ENCODE assay signal across 10 cellular contexts in genomic region chr1:26863677-26864060, GRCh38. TPM values are rescaled to one million over a fixed set of nuclear protein-coding genes. Genes with fewer than 3 reads are reported as not detected.
A peak's percentile ranks its signal among the peaks of the same experiment; 100 is the strongest.
DNase-seq lines count a peak whose midpoint lies in the region; ATAC-seq, FAIRE-seq and TF ChIP-seq lines count a peak whose summit lies in the region.
"Had no signal": no experiment of that assay in that cellular context is flagged by ENCODE, and none has a peak within 500 bp of the region (broad histone marks: within the 10 kb centered on the region; RNA-seq: fewer than 3 reads in every experiment).

No MANE protein-coding gene starts in this region.

- no peak overlapping the region for H2BK5ac ChIP-seq in H1 (ENCODE audit: low read depth, low read length)

- no peak for DNase-seq in CD8-positive, alpha-beta T cell
- no peak for DNase-seq in Karpas-422
- DNase-seq in H1 (ENCODE audit: low read depth in 1 of 2, low spot score in 2 of 2): no peak
- DNase-seq in ovary: no peak
- DNase-seq in pancreas: no peak
- DNase-seq in HCEC 1CT: no peak
- no peak for DNase-seq in H4 (ENCODE audit: low spot score)
- DNase-seq in HuH-7 (ENCODE audit: low spot score): no peak

- H2AK5ac ChIP-seq in H1 (ENCODE audit: low read depth, low read length): no peak overlapping the region

- H3K79me2 ChIP-seq in Karpas-422 (ENCODE audit: low read length) (no peaks in the 10 kb centered on the region), H1 (ENCODE audit: control insufficient read depth in 1 of 2, insufficient read depth in 2 of 2, low read length in 2 of 2) (no peaks in the 10 kb centered on the region)

- no peak overlapping the region for H3K4ac ChIP-seq in H1 (replicated peaks; ENCODE audit: insufficient read length, low read depth, low read length)

- peaks cover 3% of the 10 kb centered on the region for H3K36me3 Mint-ChIP-seq in CD8-positive, alpha-beta T cell

- H3K9ac ChIP-seq in Karpas-422 (ENCODE audit: low read length): peak overlapping the region; percentile 88
- no peak overlapping the region for H3K9ac ChIP-seq in H1 (replicated peaks in 1 of 4; ENCODE audit: extremely low read depth in 1 of 4, low read depth in 3 of 4, low read length in 3 of 4)

- CTCF ChIA-PET in CD8-positive, alpha-beta T cell (lab: Charles Lee): interaction anchor here (1.2 to 1.3 kb wide), 2 partner anchors 11 to 15 kb away, joined by 4 read pairs; no protein-coding TSS in a partner anchor
- CTCF ChIA-PET in H1 (lab: Charles Lee; ENCODE audit: partially characterized antibody): interaction anchor here (1.2 to 22.8 kb wide), 4 partner anchors 9 to 30 kb away, joined by 5 to 547 read pairs (median 66); partner anchors contain the start of gene GPN2

- TF ChIP-seq EP300 in H1 (IDR thresholded peaks at IDR 0.05; ENCODE audit: borderline replicate concordance in 1 of 2, low read depth in 2 of 2, low read length in 2 of 2) (no peak), ovary (IDR thresholded peaks at IDR 0.05) (no peak)

- TF ChIP-seq CTCF in CD8-positive, alpha-beta T cell (IDR thresholded peaks at IDR 0.05): no peak
- no peak for TF ChIP-seq CTCF in H1 (IDR thresholded peaks at IDR 0.05; ENCODE audit: control extremely low read depth in 1 of 3, insufficient read depth in 1 of 3, low read depth in 1 of 3, low read length in 3 of 3)
- no peak for TF ChIP-seq CTCF in ovary (IDR thresholded peaks at IDR 0.05)
- TF ChIP-seq CTCF in pancreas (IDR thresholded peaks at IDR 0.05): no peak

- H2BK120ac ChIP-seq in H1 (replicated peaks; ENCODE audit: low read depth, low read length): no peak overlapping the region

- intact Hi-C loops in CD8-positive, alpha-beta T cell (cut with DNase I, micrococcal nuclease): loop anchor here in 1 of 2 experiments (2.0 kb wide), 2 partner anchors 15 to 37 kb away; partner anchors contain the start of gene ZDHHC18
- intact Hi-C loops in ovary (cut with DNase I) (no loop called here), pancreas (cut with DNase I) (no loop called here)

- POLR2A ChIA-PET in CD8-positive, alpha-beta T cell (lab: Charles Lee): no interaction called here
- POLR2A ChIA-PET in H1 (lab: Charles Lee; ENCODE audit: partially characterized antibody): interaction anchor here (0.6 to 2.4 kb wide), 4 partner anchors 19 to 58 kb away, joined by 3 to 8 read pairs (median 4); partner anchors contain the start of genes GPATCH3, GPN2 and NUDC

- no peaks in the 10 kb centered on the region for H3K27me3 ChIP-seq in CD8-positive, alpha-beta T cell (ENCODE audit: insufficient read depth, low read length)
- H3K27me3 ChIP-seq in Karpas-422 (ENCODE audit: low read length) (no peaks in the 10 kb centered on the region), H1 (replicated peaks in 1 of 4; ENCODE audit: control insufficient read depth in 3 of 4, extremely low read depth in 1 of 4, insufficient read depth in 3 of 4, low read length in 3 of 4) (peaks cover 4 to 13% (median 12%) of the 10 kb centered on the region in 4 experiments; a peak in 5 of 7 replicates), ovary (no peaks in the 10 kb centered on the region), pancreas (no peaks in the 10 kb centered on the region)

- H3K4me3 ChIP-seq in CD8-positive, alpha-beta T cell (ENCODE audit: low read depth, low read length): no peak overlapping the region
- H3K4me3 ChIP-seq in Karpas-422 (ENCODE audit: low read length) (peak overlapping the region; percentile 84), H1 (ENCODE audit: extremely low read depth in 1 of 4, insufficient read depth in 2 of 4, low read depth in 3 of 4, low read length in 4 of 4) (no peak overlapping the region), ovary (peak overlapping the region; percentile 45), pancreas (peak overlapping the region in 1 of 4 donors; percentile 66)

- peaks cover 4% of the 10 kb centered on the region for H3K4me1 ChIP-seq in CD8-positive, alpha-beta T cell (ENCODE audit: insufficient read depth, low read length)
- H3K4me1 ChIP-seq in Karpas-422 (ENCODE audit: low read length) (peaks cover 26% of the 10 kb centered on the region), H1 (replicated peaks in 1 of 4; ENCODE audit: control insufficient read depth in 3 of 4, insufficient read depth in 4 of 4, low read length in 3 of 4) (peaks cover 0 to 27% (median 21%) of the 10 kb centered on the region in 4 experiments; a peak in 5 of 7 replicates), ovary (ENCODE audit: insufficient read depth) (peaks cover 6% of the 10 kb centered on the region), pancreas (no peaks in the 10 kb centered on the region)

- H3K36me3 ChIP-seq in CD8-positive, alpha-beta T cell (ENCODE audit: insufficient read depth, low read length): no peaks in the 10 kb centered on the region
- no peaks in the 10 kb centered on the region for H3K36me3 ChIP-seq in Karpas-422 (ENCODE audit: insufficient read depth, low read length)
- no peaks in the 10 kb centered on the region for H3K36me3 ChIP-seq in H1 (ENCODE audit: control insufficient read depth in 2 of 4, insufficient read depth in 4 of 4, low read length in 3 of 4)
- H3K36me3 ChIP-seq in ovary: no peaks in the 10 kb centered on the region
- no peaks in the 10 kb centered on the region for H3K36me3 ChIP-seq in pancreas
- H3K36me3 ChIP-seq: WERI-Rb-1 had no signal

- no peak overlapping the region for H4K91ac ChIP-seq in H1 (replicated peaks; ENCODE audit: insufficient read length, low read length)

- no peak overlapping the region for H4K8ac ChIP-seq in H1 (ENCODE audit: extremely low read depth, insufficient read depth, low read length)

- no peak overlapping the region; the same call in 1 of the 2 replicates for H2BK12ac ChIP-seq in H1 (ENCODE audit: low read depth, low read length)

- no peaks in the 10 kb centered on the region for H3K9me3 ChIP-seq in CD8-positive, alpha-beta T cell (ENCODE audit: low read length)
- H3K9me3 ChIP-seq in Karpas-422 (ENCODE audit: low read length): no peaks in the 10 kb centered on the region
- no peaks in the 10 kb centered on the region for H3K9me3 ChIP-seq in H1 (ENCODE audit: insufficient read depth in 2 of 2, low read depth in 1 of 2, low read length in 1 of 2)
- H3K9me3 ChIP-seq in ovary: no peaks in the 10 kb centered on the region
- no peaks in the 10 kb centered on the region for H3K9me3 ChIP-seq in pancreas

- no peak overlapping the region for H3K27ac Mint-ChIP-seq in CD8-positive, alpha-beta T cell

- H3K9me2 ChIP-seq in Karpas-422 (replicated peaks; ENCODE audit: insufficient read depth, low read length): no peaks in the 10 kb centered on the region

- TF ChIP-seq RAD21 in H1 (IDR thresholded peaks at IDR 0.05 in 1 of 2, conservative IDR thresholded peaks at IDR 0.05 in 1 of 2; ENCODE audit: low read depth in 2 of 2, low read length in 2 of 2): no peak

- H3K23me2 ChIP-seq in H1 (ENCODE audit: low read depth, low read length): peaks cover 9% of the 10 kb centered on the region

- no peaks in the 10 kb centered on the region for H3K9me3 Mint-ChIP-seq in CD8-positive, alpha-beta T cell

- TF ChIP-seq POLR2A in H1 (IDR thresholded peaks at IDR 0.05; ENCODE audit: control extremely low read depth in 1 of 2, low read depth in 2 of 2, low read length in 2 of 2): no peak
- TF ChIP-seq POLR2A in ovary (IDR thresholded peaks at IDR 0.05): no peak

- H3K4me3 Mint-ChIP-seq in CD8-positive, alpha-beta T cell: peak overlapping the region; percentile 97

- FAIRE-seq in H1 (lab: Jason Lieb, UNC) (no peak), pancreas (lab: Jason Lieb, UNC) (no peak)
- FAIRE-seq: islet of Langerhans had no signal

- no peak overlapping the region for H2AFZ ChIP-seq in Karpas-422 (ENCODE audit: low read length)
- H2AFZ ChIP-seq in H1 (ENCODE audit: low read length): no peak overlapping the region

- no peak for ATAC-seq in CD8-positive, alpha-beta T cell
- ATAC-seq in pancreas: no peak

- H3K27me3 Mint-ChIP-seq in CD8-positive, alpha-beta T cell (ENCODE audit: low read depth): no peaks in the 10 kb centered on the region

- no peak overlapping the region; the same call in 1 of the 2 replicates for H3K18ac ChIP-seq in H1 (ENCODE audit: extremely low read depth, low read length)

- H4K20me1 ChIP-seq in Karpas-422 (ENCODE audit: insufficient read depth, low read depth, low read length) (no peaks in the 10 kb centered on the region), H1 (replicated peaks in 1 of 2; ENCODE audit: control insufficient read depth in 1 of 2, insufficient read depth in 2 of 2, low read length in 2 of 2) (no peaks in the 10 kb centered on the region)

- peaks cover 15% of the 10 kb centered on the region for H3K4me1 Mint-ChIP-seq in CD8-positive, alpha-beta T cell (ENCODE audit: low read depth)

- no peak overlapping the region for H3K56ac ChIP-seq in H1 (replicated peaks; ENCODE audit: insufficient read length, low read depth, low read length)

- no peak overlapping the region for H4K5ac ChIP-seq in H1 (ENCODE audit: insufficient read length, low read depth, low read length)

- no peak overlapping the region for H3K27ac ChIP-seq in CD8-positive, alpha-beta T cell (ENCODE audit: low read depth, low read length)
- H3K27ac ChIP-seq in Karpas-422 (ENCODE audit: low read length) (no peak overlapping the region), H1 (ENCODE audit: low read depth, low read length) (no peak overlapping the region), ovary (no peak overlapping the region), pancreas (no peak overlapping the region)

- H3K14ac ChIP-seq in H1 (ENCODE audit: insufficient read length): no peak overlapping the region

- no peak overlapping the region for H3K23ac ChIP-seq in H1 (ENCODE audit: insufficient read length)

- 89% methylated on average over 16 of the region's 20 CpGs; no CpG with 5 or more reads in 1 of the 2 experiments for WGBS in H1 (ENCODE audit: extremely low coverage in 1 of 2, insufficient coverage in 1 of 2, insufficient read length in 1 of 2, insufficient replicate concordance in 2 of 2, low coverage in 1 of 2, low lambda C conversion rate in 2 of 2, missing lambda C conversion rate in 1 of 2), 2 experiments
- WGBS in ovary, 3 donors: 54 to 78% (median 74%) methylated on average over 16 to 20 of the region's 20 CpGs
- WGBS in pancreas, 2 donors: 68 to 72% methylated on average over 18 to 20 of the region's 20 CpGs

- no peak overlapping the region for H2BK15ac ChIP-seq in H1 (ENCODE audit: low read length)

- H2BK20ac ChIP-seq in H1 (ENCODE audit: low read length): no peak overlapping the region

- H3K4me2 ChIP-seq in Karpas-422 (ENCODE audit: low read depth, low read length, poor library complexity, severe bottlenecking) (peak overlapping the region; percentile 91), H1 (ENCODE audit: insufficient read depth in 1 of 2, low read depth in 2 of 2, low read length in 2 of 2) (peak overlapping the region; percentile 60 to 91; a peak in 2 of 4 replicates)

- no peaks in the 10 kb centered on the region for H3K79me1 ChIP-seq in H1 (ENCODE audit: low read depth, low read length)

RNA-seq across cellular contexts. Expression of gene SFN, which starts 0.7 kb away (rescaled TPM):
- total RNA-seq in CD8-positive, alpha-beta T cell: 1 to 10 TPM; 1.1 TPM
- total RNA-seq in Karpas-422 (2014; rRNA removed; shearing (Covaris generic); ENCODE audit: low replicate concordance): 0.47 and 1.0 TPM in 2 replicates
- 3.9 and 4.0 TPM in 2 replicates for total RNA-seq in H1 (2021; fragmentation: NEBNext Ultra II Directional; extraction: Animal tissue kit (Norgen Biotek cat#: 25700))
- 3.3 and 4.2 TPM in 2 replicates for polyA plus RNA-seq in H1 (2011; rRNA removed)
- 3.6 TPM for polyA plus RNA-seq in H1 (2011; cell fraction: cytosol; rRNA removed)
- polyA plus RNA-seq in H1 (2011; cell fraction: nucleus; rRNA removed): 3.2 TPM
- polyA plus RNA-seq in H1 (2012, experiment 1 of 2): 5.0 to 6.8 TPM (median 6.0 TPM) in 4 replicates
- polyA plus RNA-seq in H1 (2012, experiment 2 of 2): 4.0 TPM
- polyA plus RNA-seq in H1 (2013, experiment 1 of 2): 4.2 TPM
- 5.1 TPM for polyA plus RNA-seq in H1 (2013, experiment 2 of 2)
- polyA minus RNA-seq in H1 (2011; rRNA and poly(A)+ RNA removed): 0.47 and 1.8 TPM in 2 replicates
- 4.6 TPM for polyA minus RNA-seq in H1 (2011; cell fraction: cytosol; rRNA and poly(A)+ RNA removed)
- polyA minus RNA-seq in H1 (2011; cell fraction: nucleus; rRNA and poly(A)+ RNA removed): 3.7 TPM
- total RNA-seq in ovary: under 1 TPM in 5 of 7 donors, not detected in 2; 0.35 to 0.80 (median 0.37) TPM
- under 1 TPM in 1 of 2 donors, not detected in 1; 0.17 TPM for polyA plus RNA-seq in ovary
- total RNA-seq in pancreas: 1 to 10 TPM in 3 of 6 donors, under 1 TPM in 2, not detected in 1; 0.28 to 1.8 (median 1.0) TPM
- polyA plus RNA-seq in pancreas: under 1 TPM; 0.46 to 0.77 TPM
- total RNA-seq in H4 (2014; rRNA removed; shearing (Covaris generic)): 0.53 and 1.0 TPM in 2 replicates

RNA-seq across cellular contexts. Expression of gene GPN2, which starts 26.4 kb away (rescaled TPM):
- 10 to 100 TPM; 35.1 to 37.4 TPM for total RNA-seq in CD8-positive, alpha-beta T cell
- 32.6 and 33.3 TPM in 2 replicates for total RNA-seq in Karpas-422 (2014; rRNA removed; shearing (Covaris generic); ENCODE audit: low replicate concordance)
- 29.6 and 36.8 TPM in 2 replicates for total RNA-seq in H1 (2021; fragmentation: NEBNext Ultra II Directional; extraction: Animal tissue kit (Norgen Biotek cat#: 25700))
- 27.3 and 34.8 TPM in 2 replicates for polyA plus RNA-seq in H1 (2011; rRNA removed)
- polyA plus RNA-seq in H1 (2011; cell fraction: cytosol; rRNA removed): 25.1 TPM
- polyA plus RNA-seq in H1 (2011; cell fraction: nucleus; rRNA removed): 43.6 TPM
- polyA plus RNA-seq in H1 (2012, experiment 1 of 2): 20.4 to 32.9 TPM (median 29.8 TPM) in 4 replicates
- 24.3 TPM for polyA plus RNA-seq in H1 (2012, experiment 2 of 2)
- polyA plus RNA-seq in H1 (2013, experiment 1 of 2): 17.9 TPM
- polyA plus RNA-seq in H1 (2013, experiment 2 of 2): 16.9 TPM
- 42.5 and 57.8 TPM in 2 replicates for polyA minus RNA-seq in H1 (2011; rRNA and poly(A)+ RNA removed)
- polyA minus RNA-seq in H1 (2011; cell fraction: cytosol; rRNA and poly(A)+ RNA removed): 37.3 TPM
- polyA minus RNA-seq in H1 (2011; cell fraction: nucleus; rRNA and poly(A)+ RNA removed): 20.5 TPM
- 10 to 100 TPM in 5 of 7 donors, 1 to 10 TPM in 2; 6.9 to 27.8 (median 20.4) TPM for total RNA-seq in ovary
- polyA plus RNA-seq in ovary: 10 to 100 TPM; 14.6 to 20.9 TPM
- total RNA-seq in pancreas: 10 to 100 TPM in 5 of 6 donors, 1 to 10 TPM in 1; 9.4 to 14.1 (median 11.3) TPM
- polyA plus RNA-seq in pancreas: 10 to 100 TPM; 11.8 to 14.2 TPM
- 13.0 and 14.2 TPM in 2 replicates for total RNA-seq in H4 (2014; rRNA removed; shearing (Covaris generic))

RNA-seq across cellular contexts. Expression of gene GPATCH3, which starts 36.6 kb away (rescaled TPM):
- total RNA-seq in CD8-positive, alpha-beta T cell: 10 to 100 TPM; 47.8 to 47.9 TPM
- total RNA-seq in Karpas-422 (2014; rRNA removed; shearing (Covaris generic); ENCODE audit: low replicate concordance): 5.6 and 10.1 TPM in 2 replicates
- total RNA-seq in H1 (2021; fragmentation: NEBNext Ultra II Directional; extraction: Animal tissue kit (Norgen Biotek cat#: 25700)): 17.4 and 19.8 TPM in 2 replicates
- polyA plus RNA-seq in H1 (2011; rRNA removed) (7.9 and 11.6 TPM in 2 replicates), ovary (1 to 10 TPM; 7.6 to 9.6 TPM), pancreas (10 to 100 TPM; 13.9 to 18.1 TPM)
- polyA plus RNA-seq in H1 (2011; cell fraction: cytosol; rRNA removed): 12.5 TPM
- 13.1 TPM for polyA plus RNA-seq in H1 (2011; cell fraction: nucleus; rRNA removed)
- 13.0 to 16.1 TPM (median 14.3 TPM) in 4 replicates for polyA plus RNA-seq in H1 (2012, experiment 1 of 2)
- 12.4 TPM for polyA plus RNA-seq in H1 (2012, experiment 2 of 2)
- 11.3 TPM for polyA plus RNA-seq in H1 (2013, experiment 1 of 2)
- polyA plus RNA-seq in H1 (2013, experiment 2 of 2): 11.8 TPM
- polyA minus RNA-seq in H1 (2011; rRNA and poly(A)+ RNA removed): 4.4 and 5.9 TPM in 2 replicates
- 9.6 TPM for polyA minus RNA-seq in H1 (2011; cell fraction: cytosol; rRNA and poly(A)+ RNA removed)
- polyA minus RNA-seq in H1 (2011; cell fraction: nucleus; rRNA and poly(A)+ RNA removed): 11.5 TPM
- total RNA-seq in ovary (10 to 100 TPM in 5 of 7 donors, 1 to 10 TPM in 2; 3.1 to 16.4 (median 11.3) TPM), pancreas (1 to 10 TPM; 3.9 to 8.0 (median 6.1) TPM)
- 5.1 and 15.9 TPM in 2 replicates for total RNA-seq in H4 (2014; rRNA removed; shearing (Covaris generic))

RNA-seq across cellular contexts. Expression of gene ZDHHC18, which starts 37.2 kb away (rescaled TPM):
- total RNA-seq in CD8-positive, alpha-beta T cell: 10 to 100 TPM; 55.2 to 55.4 TPM
- 25.1 and 31.0 TPM in 2 replicates for total RNA-seq in Karpas-422 (2014; rRNA removed; shearing (Covaris generic); ENCODE audit: low replicate concordance)
- 29.2 and 29.7 TPM in 2 replicates for total RNA-seq in H1 (2021; fragmentation: NEBNext Ultra II Directional; extraction: Animal tissue kit (Norgen Biotek cat#: 25700))
- polyA plus RNA-seq in H1 (2011; rRNA removed): 49.8 and 61.3 TPM in 2 replicates
- 38.2 TPM for polyA plus RNA-seq in H1 (2011; cell fraction: cytosol; rRNA removed)
- 48.3 TPM for polyA plus RNA-seq in H1 (2011; cell fraction: nucleus; rRNA removed)
- 16.3 to 34.7 TPM (median 30.6 TPM) in 4 replicates for polyA plus RNA-seq in H1 (2012, experiment 1 of 2)
- 31.7 TPM for polyA plus RNA-seq in H1 (2012, experiment 2 of 2)
- polyA plus RNA-seq in H1 (2013, experiment 1 of 2): 30.5 TPM
- polyA plus RNA-seq in H1 (2013, experiment 2 of 2): 34.5 TPM
- 47.7 and 51.8 TPM in 2 replicates for polyA minus RNA-seq in H1 (2011; rRNA and poly(A)+ RNA removed)
- polyA minus RNA-seq in H1 (2011; cell fraction: cytosol; rRNA and poly(A)+ RNA removed): 24.8 TPM
- 16.9 TPM for polyA minus RNA-seq in H1 (2011; cell fraction: nucleus; rRNA and poly(A)+ RNA removed)
- total RNA-seq in ovary: 10 to 100 TPM; 10.7 to 15.8 (median 12.3) TPM
- 10 to 100 TPM in 1 of 2 donors, 1 to 10 TPM in 1; 9.5 to 12.9 TPM for polyA plus RNA-seq in ovary
- total RNA-seq in pancreas: 1 to 10 TPM; 3.4 to 9.9 (median 5.4) TPM
- 1 to 10 TPM; 6.4 to 8.6 TPM for polyA plus RNA-seq in pancreas
- total RNA-seq in H4 (2014; rRNA removed; shearing (Covaris generic)): 13.8 and 15.9 TPM in 2 replicates

RNA-seq across cellular contexts. Expression of gene NR0B2, which starts 50.1 kb away (rescaled TPM):
- total RNA-seq in CD8-positive, alpha-beta T cell: not detected
- not detected in 2 replicates for total RNA-seq in Karpas-422 (2014; rRNA removed; shearing (Covaris generic); ENCODE audit: low replicate concordance)
- not detected in 2 replicates for total RNA-seq in H1 (2021; fragmentation: NEBNext Ultra II Directional; extraction: Animal tissue kit (Norgen Biotek cat#: 25700))
- not detected in 2 replicates for polyA plus RNA-seq in H1 (2011; rRNA removed)
- polyA plus RNA-seq in H1 (2011; cell fraction: cytosol; rRNA removed): not detected
- not detected for polyA plus RNA-seq in H1 (2011; cell fraction: nucleus; rRNA removed)
- polyA plus RNA-seq in H1 (2012, experiment 1 of 2): 0.14 TPM in 1 of 4 replicates, not detected in the others
- not detected for polyA plus RNA-seq in H1 (2012, experiment 2 of 2)
- not detected for polyA plus RNA-seq in H1 (2013, experiment 1 of 2)
- not detected for polyA plus RNA-seq in H1 (2013, experiment 2 of 2)
- not detected in 2 replicates for polyA minus RNA-seq in H1 (2011; rRNA and poly(A)+ RNA removed)
- polyA minus RNA-seq in H1 (2011; cell fraction: cytosol; rRNA and poly(A)+ RNA removed): not detected
- polyA minus RNA-seq in H1 (2011; cell fraction: nucleus; rRNA and poly(A)+ RNA removed): not detected
- under 1 TPM in 1 of 7 donors, not detected in 6; 0.18 TPM for total RNA-seq in ovary
- under 1 TPM in 1 of 2 donors, not detected in 1; 0.18 TPM for polyA plus RNA-seq in ovary
- total RNA-seq in pancreas: 10 to 100 TPM in 4 of 6 donors, 1 to 10 TPM in 2; 7.5 to 29.4 (median 11.4) TPM
- polyA plus RNA-seq in pancreas: 10 to 100 TPM; 20.9 to 37.5 TPM
- total RNA-seq in H4 (2014; rRNA removed; shearing (Covaris generic)): not detected in 2 replicates

Comparison
In these comparisons a context has a peak if more than half of its experiments do, and no peak if none do; other contexts are left out.
1. H3K4me3 ChIP-seq: peak in Karpas-422 (single experiment) and ovary (single experiment); none in CD8-positive, alpha-beta T cell (single experiment) and H1 (0 of 4).